Comparison of ENCODE assay signal across 9 cellular contexts in the genomic region with DNA sequence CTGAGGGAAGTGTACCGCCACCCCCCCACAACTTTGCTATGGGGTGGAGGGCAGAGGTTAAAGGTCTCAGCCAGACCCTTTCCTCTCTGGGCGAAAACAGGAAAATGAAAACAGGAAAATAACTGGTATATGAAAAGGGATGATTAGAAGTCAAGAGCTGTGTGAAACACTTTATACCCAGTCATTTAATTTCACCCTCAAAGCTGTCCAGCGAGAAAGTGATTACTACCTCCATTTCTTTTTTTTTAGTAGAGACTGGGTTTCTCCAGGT. TPM values are rescaled to one million over a fixed set of nuclear protein-coding genes. Genes with fewer than 3 reads are reported as not detected.
DNase-seq lines count a peak whose midpoint lies in the region; ATAC-seq and TF ChIP-seq lines count a peak whose summit lies in the region.
"Had no signal": no experiment of that assay in that cellular context is flagged by ENCODE, and none has a peak within 500 bp of the region (broad histone marks: within the 10 kb centered on the region; RNA-seq: fewer than 3 reads in every experiment).

No MANE protein-coding gene starts in this region.

- no peak for TF ChIP-seq CTCF in activated B cell treated with CpG ODN at 0.5 μM for 24 hours (IDR thresholded peaks at IDR 0.05)

- peak overlapping the region; percentile 78 for H3K27ac Mint-ChIP-seq in T-helper 2 cell treated with Interferon-gamma antibody and Interleukin-4, amounts not matched to agents 5 μg/mL and 100 μg/mL, for 36 hours
- H3K27ac Mint-ChIP-seq in activated B cell treated with CpG ODN at 0.5 μM for 24 hours = peak overlapping the region; percentile 62
- H3K27ac Mint-ChIP-seq in stimulated activated memory B cell treated with anti-CD40 and anti-IgM and Interleukin-4, amounts not matched to agents 10 μg/mL and 1 μg/mL and 100 μg/mL, for 72 hours = peak overlapping the region; percentile 87

- intact Hi-C loops in activated B cell treated with CpG ODN at 0.5 μM for 24 hours (cut with micrococcal nuclease) = loop anchor here (2.0 kb wide), 2 partner anchors 14 to 22 kb away; partner anchors contain the start of gene ETHE1

- CTCF ChIA-PET in activated B cell treated with CpG ODN at 0.5 μM for 24 hours (lab: Charles Lee) = interaction anchor here (1.3 to 2.6 kb wide), 4 partner anchors 14 to 90 kb away, joined by 3 to 14 read pairs (median 5); no protein-coding TSS in a partner anchor

- H3K4me3 ChIP-seq in iPS-18a (ENCODE audit: low read length) = peak overlapping the region; percentile 89

- no peak overlapping the region for H3K9ac ChIP-seq in iPS-18a (ENCODE audit: low read length)

- H3K4me3 Mint-ChIP-seq in T-helper 2 cell treated with Interferon-gamma antibody and Interleukin-4, amounts not matched to agents 5 μg/mL and 100 μg/mL, for 36 hours = peak overlapping the region; percentile 14
- peak overlapping the region; percentile 46 for H3K4me3 Mint-ChIP-seq in activated B cell treated with CpG ODN at 0.5 μM for 24 hours
- H3K4me3 Mint-ChIP-seq in stimulated activated memory B cell treated with anti-CD40 and anti-IgM and Interleukin-4, amounts not matched to agents 10 μg/mL and 1 μg/mL and 100 μg/mL, for 72 hours = peak overlapping the region; percentile 55

- H3K9me3 Mint-ChIP-seq in T-helper 2 cell treated with Interferon-gamma antibody and Interleukin-4, amounts not matched to agents 5 μg/mL and 100 μg/mL, for 36 hours = no peaks in the 10 kb centered on the region
- H3K9me3 Mint-ChIP-seq in activated B cell treated with CpG ODN at 0.5 μM for 24 hours = no peaks in the 10 kb centered on the region
- H3K9me3 Mint-ChIP-seq in stimulated activated memory B cell treated with anti-CD40 and anti-IgM and Interleukin-4, amounts not matched to agents 10 μg/mL and 1 μg/mL and 100 μg/mL, for 72 hours = no peaks in the 10 kb centered on the region

- ATAC-seq in activated B cell treated with CpG ODN at 0.5 μM for 24 hours (ENCODE audit: low read depth) = no peak
- ATAC-seq in stimulated activated memory B cell treated with anti-CD40 and anti-IgM and Interleukin-4, amounts not matched to agents 10 μg/mL and 1 μg/mL and 100 μg/mL, for 72 hours = no peak
- no peak for ATAC-seq in HG03196 (IDR thresholded peaks at IDR 0.05; ENCODE audit: unreplicated experiment)

- POLR2A ChIA-PET in activated B cell treated with CpG ODN at 0.5 μM for 24 hours (lab: Charles Lee) = interaction anchor here (0.5 to 2.9 kb wide), 15 partner anchors 8 to 1186 kb away, joined by 3 to 49 read pairs (median 6); partner anchors contain the start of genes ETHE1, SMG9, ZNF45 and ZNF575

- peaks cover 27% of the 10 kb centered on the region for H3K4me1 Mint-ChIP-seq in T-helper 2 cell treated with Interferon-gamma antibody and Interleukin-4, amounts not matched to agents 5 μg/mL and 100 μg/mL, for 36 hours (ENCODE audit: low read depth)
- peaks cover 21% of the 10 kb centered on the region for H3K4me1 Mint-ChIP-seq in activated B cell treated with CpG ODN at 0.5 μM for 24 hours
- peaks cover 32% of the 10 kb centered on the region for H3K4me1 Mint-ChIP-seq in stimulated activated memory B cell treated with anti-CD40 and anti-IgM and Interleukin-4, amounts not matched to agents 10 μg/mL and 1 μg/mL and 100 μg/mL, for 72 hours

- H3K27me3 Mint-ChIP-seq in T-helper 2 cell treated with Interferon-gamma antibody and Interleukin-4, amounts not matched to agents 5 μg/mL and 100 μg/mL, for 36 hours (ENCODE audit: low read depth) = no peaks in the 10 kb centered on the region
- H3K27me3 Mint-ChIP-seq in activated B cell treated with CpG ODN at 0.5 μM for 24 hours = no peaks in the 10 kb centered on the region
- H3K27me3 Mint-ChIP-seq in stimulated activated memory B cell treated with anti-CD40 and anti-IgM and Interleukin-4, amounts not matched to agents 10 μg/mL and 1 μg/mL and 100 μg/mL, for 72 hours = no peaks in the 10 kb centered on the region

- H3K9me3 ChIP-seq in iPS-18a (ENCODE audit: control insufficient read depth, low read depth, low read length) = no peaks in the 10 kb centered on the region

- H3K36me3 Mint-ChIP-seq in T-helper 2 cell treated with Interferon-gamma antibody and Interleukin-4, amounts not matched to agents 5 μg/mL and 100 μg/mL, for 36 hours (ENCODE audit: low read depth) = peaks cover 28% of the 10 kb centered on the region
- H3K36me3 Mint-ChIP-seq in activated B cell treated with CpG ODN at 0.5 μM for 24 hours (ENCODE audit: low read depth) = peaks cover 25% of the 10 kb centered on the region
- peaks cover 22% of the 10 kb centered on the region for H3K36me3 Mint-ChIP-seq in stimulated activated memory B cell treated with anti-CD40 and anti-IgM and Interleukin-4, amounts not matched to agents 10 μg/mL and 1 μg/mL and 100 μg/mL, for 72 hours

- H3K4me1 ChIP-seq in iPS-18a (ENCODE audit: control insufficient read depth, low read depth, low read length) = peaks cover 4% of the 10 kb centered on the region

- no peak for DNase-seq in T-helper 2 cell treated with Interferon-gamma antibody and Interleukin-4, amounts not matched to agents 5 μg/mL and 100 μg/mL, for 36 hours (ENCODE audit: low spot score)
- DNase-seq in T-helper 2 cell (no peak), activated B cell treated with CpG ODN at 0.5 μM for 24 hours (no peak), NCI-H2196 (lab: John Stamatoyannopoulos, UW; ENCODE audit: unreplicated experiment) (no peak)
- DNase-seq in stimulated activated CD8-positive, alpha-beta memory T cell treated with anti-CD3 and anti-CD28 coated beads, Interleukin-4, amount 100 ng/mL, for 48 hours = no peak
- DNase-seq: NCI-H1436 treated with DMSO at 0.1 percent for 48 hours had no signal

- H3K27me3 ChIP-seq in iPS-18a (ENCODE audit: control insufficient read depth, insufficient read depth, low read length) = peaks cover 33% of the 10 kb centered on the region

- H3K36me3 ChIP-seq in iPS-18a (ENCODE audit: control insufficient read depth, low read depth, low read length) = peaks cover 4% of the 10 kb centered on the region

- H3K27ac ChIP-seq in iPS-18a (ENCODE audit: low read length) = no peak overlapping the region

RNA-seq across cellular contexts. Expression of gene PHLDB3, which starts 0.6 kb away (rescaled TPM):
- 32.2 and 34.5 TPM in 2 replicates for total RNA-seq in activated B cell treated with CpG ODN at 0.5 μM for 24 hours

RNA-seq across cellular contexts. Expression of gene ETHE1, which starts 21.9 kb away (rescaled TPM):
- total RNA-seq in activated B cell treated with CpG ODN at 0.5 μM for 24 hours = 16.3 and 16.7 TPM in 2 replicates

RNA-seq across cellular contexts. Expression of gene ZNF575, which starts 27.9 kb away (rescaled TPM):
- 1.9 and 3.4 TPM in 2 replicates for total RNA-seq in activated B cell treated with CpG ODN at 0.5 μM for 24 hours

RNA-seq across cellular contexts. Expression of gene LYPD3, which starts 39.7 kb away (rescaled TPM):
- 0.24 TPM in 1 of 2 replicates, not detected in the other for total RNA-seq in activated B cell treated with CpG ODN at 0.5 μM for 24 hours
